ENCODE assay signal across 2 cellular contexts in the genomic region with DNA sequence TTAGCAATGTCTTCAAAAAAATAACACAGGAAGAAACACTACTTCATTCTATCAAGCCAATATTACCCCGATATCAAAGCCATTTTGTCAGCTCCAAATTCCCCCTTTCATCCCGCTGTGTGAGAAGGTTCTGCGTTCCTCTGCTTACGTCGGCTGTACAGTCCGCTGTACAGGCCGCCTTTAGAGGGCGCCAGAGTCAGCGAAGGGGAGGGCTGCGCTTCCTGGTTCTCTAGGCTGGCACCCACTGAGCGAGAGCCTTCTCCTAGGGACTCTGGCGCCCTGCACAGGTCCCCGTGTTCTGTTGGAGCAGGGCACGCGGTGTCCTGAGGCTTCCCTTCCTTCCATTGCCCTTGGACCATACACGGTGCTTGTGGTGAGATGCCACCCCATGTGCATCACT.
A peak's percentile ranks its signal among the peaks of the same experiment; 100 is the strongest.
TF ChIP-seq lines count a peak whose summit lies in the region.

No MANE protein-coding gene starts in this region.

TF ChIP-seq in GM23338, 12 proteins besides CTCF, POLR2A, EP300 and RAD21 (continued from another document):
- TF ChIP-seq, protein P1, sequence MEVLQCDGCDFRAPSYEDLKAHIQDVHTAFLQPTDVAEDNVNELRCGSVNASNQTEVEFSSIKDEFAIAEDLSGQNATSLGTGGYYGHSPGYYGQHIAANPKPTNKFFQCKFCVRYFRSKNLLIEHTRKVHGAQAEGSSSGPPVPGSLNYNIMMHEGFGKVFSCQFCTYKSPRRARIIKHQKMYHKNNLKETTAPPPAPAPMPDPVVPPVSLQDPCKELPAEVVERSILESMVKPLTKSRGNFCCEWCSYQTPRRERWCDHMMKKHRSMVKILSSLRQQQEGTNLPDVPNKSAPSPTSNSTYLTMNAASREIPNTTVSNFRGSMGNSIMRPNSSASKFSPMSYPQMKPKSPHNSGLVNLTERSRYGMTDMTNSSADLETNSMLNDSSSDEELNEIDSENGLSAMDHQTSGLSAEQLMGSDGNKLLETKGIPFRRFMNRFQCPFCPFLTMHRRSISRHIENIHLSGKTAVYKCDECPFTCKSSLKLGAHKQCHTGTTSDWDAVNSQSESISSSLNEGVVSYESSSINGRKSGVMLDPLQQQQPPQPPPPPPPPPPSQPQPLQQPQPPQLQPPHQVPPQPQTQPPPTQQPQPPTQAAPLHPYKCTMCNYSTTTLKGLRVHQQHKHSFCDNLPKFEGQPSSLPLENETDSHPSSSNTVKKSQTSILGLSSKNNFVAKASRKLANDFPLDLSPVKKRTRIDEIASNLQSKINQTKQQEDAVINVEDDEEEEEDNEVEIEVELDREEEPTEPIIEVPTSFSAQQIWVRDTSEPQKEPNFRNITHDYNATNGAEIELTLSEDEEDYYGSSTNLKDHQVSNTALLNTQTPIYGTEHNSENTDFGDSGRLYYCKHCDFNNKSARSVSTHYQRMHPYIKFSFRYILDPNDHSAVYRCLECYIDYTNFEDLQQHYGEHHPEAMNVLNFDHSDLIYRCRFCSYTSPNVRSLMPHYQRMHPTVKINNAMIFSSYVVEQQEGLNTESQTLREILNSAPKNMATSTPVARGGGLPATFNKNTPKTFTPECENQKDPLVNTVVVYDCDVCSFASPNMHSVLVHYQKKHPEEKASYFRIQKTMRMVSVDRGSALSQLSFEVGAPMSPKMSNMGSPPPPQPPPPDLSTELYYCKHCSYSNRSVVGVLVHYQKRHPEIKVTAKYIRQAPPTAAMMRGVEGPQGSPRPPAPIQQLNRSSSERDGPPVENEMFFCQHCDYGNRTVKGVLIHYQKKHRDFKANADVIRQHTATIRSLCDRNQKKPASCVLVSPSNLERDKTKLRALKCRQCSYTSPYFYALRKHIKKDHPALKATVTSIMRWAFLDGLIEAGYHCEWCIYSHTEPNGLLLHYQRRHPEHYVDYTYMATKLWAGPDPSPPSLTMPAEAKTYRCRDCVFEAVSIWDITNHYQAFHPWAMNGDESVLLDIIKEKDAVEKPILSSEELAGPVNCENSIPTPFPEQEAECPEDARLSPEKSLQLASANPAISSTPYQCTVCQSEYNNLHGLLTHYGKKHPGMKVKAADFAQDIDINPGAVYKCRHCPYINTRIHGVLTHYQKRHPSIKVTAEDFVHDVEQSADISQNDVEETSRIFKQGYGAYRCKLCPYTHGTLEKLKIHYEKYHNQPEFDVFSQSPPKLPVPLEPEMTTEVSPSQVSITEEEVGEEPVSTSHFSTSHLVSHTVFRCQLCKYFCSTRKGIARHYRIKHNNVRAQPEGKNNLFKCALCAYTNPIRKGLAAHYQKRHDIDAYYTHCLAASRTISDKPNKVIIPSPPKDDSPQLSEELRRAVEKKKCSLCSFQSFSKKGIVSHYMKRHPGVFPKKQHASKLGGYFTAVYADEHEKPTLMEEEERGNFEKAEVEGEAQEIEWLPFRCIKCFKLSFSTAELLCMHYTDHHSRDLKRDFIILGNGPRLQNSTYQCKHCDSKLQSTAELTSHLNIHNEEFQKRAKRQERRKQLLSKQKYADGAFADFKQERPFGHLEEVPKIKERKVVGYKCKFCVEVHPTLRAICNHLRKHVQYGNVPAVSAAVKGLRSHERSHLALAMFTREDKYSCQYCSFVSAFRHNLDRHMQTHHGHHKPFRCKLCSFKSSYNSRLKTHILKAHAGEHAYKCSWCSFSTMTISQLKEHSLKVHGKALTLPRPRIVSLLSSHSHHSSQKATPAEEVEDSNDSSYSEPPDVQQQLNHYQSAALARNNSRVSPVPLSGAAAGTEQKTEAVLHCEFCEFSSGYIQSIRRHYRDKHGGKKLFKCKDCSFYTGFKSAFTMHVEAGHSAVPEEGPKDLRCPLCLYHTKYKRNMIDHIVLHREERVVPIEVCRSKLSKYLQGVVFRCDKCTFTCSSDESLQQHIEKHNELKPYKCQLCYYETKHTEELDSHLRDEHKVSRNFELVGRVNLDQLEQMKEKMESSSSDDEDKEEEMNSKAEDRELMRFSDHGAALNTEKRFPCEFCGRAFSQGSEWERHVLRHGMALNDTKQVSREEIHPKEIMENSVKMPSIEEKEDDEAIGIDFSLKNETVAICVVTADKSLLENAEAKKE (CRISPR knock-in tag; IDR thresholded peaks at IDR 0.05), result no peak
- TF ChIP-seq EZH2phosphoT487 (IDR thresholded peaks at IDR 0.05; ENCODE audit: unreplicated experiment) (no peak), CREB1 (CRISPR knock-in tag; IDR thresholded peaks at IDR 0.05; ENCODE audit: low read depth) (0 out of 2 replicates have a peak, but pooled peaks have one; percentile 41), EZH2 (IDR thresholded peaks at IDR 0.05; ENCODE audit: low read depth, unreplicated experiment) (no peak)
- TF ChIP-seq, protein P2, sequence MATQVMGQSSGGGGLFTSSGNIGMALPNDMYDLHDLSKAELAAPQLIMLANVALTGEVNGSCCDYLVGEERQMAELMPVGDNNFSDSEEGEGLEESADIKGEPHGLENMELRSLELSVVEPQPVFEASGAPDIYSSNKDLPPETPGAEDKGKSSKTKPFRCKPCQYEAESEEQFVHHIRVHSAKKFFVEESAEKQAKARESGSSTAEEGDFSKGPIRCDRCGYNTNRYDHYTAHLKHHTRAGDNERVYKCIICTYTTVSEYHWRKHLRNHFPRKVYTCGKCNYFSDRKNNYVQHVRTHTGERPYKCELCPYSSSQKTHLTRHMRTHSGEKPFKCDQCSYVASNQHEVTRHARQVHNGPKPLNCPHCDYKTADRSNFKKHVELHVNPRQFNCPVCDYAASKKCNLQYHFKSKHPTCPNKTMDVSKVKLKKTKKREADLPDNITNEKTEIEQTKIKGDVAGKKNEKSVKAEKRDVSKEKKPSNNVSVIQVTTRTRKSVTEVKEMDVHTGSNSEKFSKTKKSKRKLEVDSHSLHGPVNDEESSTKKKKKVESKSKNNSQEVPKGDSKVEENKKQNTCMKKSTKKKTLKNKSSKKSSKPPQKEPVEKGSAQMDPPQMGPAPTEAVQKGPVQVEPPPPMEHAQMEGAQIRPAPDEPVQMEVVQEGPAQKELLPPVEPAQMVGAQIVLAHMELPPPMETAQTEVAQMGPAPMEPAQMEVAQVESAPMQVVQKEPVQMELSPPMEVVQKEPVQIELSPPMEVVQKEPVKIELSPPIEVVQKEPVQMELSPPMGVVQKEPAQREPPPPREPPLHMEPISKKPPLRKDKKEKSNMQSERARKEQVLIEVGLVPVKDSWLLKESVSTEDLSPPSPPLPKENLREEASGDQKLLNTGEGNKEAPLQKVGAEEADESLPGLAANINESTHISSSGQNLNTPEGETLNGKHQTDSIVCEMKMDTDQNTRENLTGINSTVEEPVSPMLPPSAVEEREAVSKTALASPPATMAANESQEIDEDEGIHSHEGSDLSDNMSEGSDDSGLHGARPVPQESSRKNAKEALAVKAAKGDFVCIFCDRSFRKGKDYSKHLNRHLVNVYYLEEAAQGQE (IDR thresholded peaks at IDR 0.05; ENCODE audit: unreplicated experiment), result no peak

TF ChIP-seq in WTC11, 78 proteins besides CTCF, POLR2A, EP300 and RAD21 (continued from another document):
- TF ChIP-seq, protein P3, sequence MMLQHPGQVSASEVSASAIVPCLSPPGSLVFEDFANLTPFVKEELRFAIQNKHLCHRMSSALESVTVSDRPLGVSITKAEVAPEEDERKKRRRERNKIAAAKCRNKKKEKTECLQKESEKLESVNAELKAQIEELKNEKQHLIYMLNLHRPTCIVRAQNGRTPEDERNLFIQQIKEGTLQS (CRISPR knock-in tag; conservative IDR thresholded peaks at IDR 0.05), result no peak
- TF ChIP-seq, protein P4, sequence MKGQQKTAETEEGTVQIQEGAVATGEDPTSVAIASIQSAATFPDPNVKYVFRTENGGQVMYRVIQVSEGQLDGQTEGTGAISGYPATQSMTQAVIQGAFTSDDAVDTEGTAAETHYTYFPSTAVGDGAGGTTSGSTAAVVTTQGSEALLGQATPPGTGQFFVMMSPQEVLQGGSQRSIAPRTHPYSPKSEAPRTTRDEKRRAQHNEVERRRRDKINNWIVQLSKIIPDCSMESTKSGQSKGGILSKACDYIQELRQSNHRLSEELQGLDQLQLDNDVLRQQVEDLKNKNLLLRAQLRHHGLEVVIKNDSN (CRISPR knock-in tag; IDR thresholded peaks at IDR 0.05), result no peak
- TF ChIP-seq, protein P5, sequence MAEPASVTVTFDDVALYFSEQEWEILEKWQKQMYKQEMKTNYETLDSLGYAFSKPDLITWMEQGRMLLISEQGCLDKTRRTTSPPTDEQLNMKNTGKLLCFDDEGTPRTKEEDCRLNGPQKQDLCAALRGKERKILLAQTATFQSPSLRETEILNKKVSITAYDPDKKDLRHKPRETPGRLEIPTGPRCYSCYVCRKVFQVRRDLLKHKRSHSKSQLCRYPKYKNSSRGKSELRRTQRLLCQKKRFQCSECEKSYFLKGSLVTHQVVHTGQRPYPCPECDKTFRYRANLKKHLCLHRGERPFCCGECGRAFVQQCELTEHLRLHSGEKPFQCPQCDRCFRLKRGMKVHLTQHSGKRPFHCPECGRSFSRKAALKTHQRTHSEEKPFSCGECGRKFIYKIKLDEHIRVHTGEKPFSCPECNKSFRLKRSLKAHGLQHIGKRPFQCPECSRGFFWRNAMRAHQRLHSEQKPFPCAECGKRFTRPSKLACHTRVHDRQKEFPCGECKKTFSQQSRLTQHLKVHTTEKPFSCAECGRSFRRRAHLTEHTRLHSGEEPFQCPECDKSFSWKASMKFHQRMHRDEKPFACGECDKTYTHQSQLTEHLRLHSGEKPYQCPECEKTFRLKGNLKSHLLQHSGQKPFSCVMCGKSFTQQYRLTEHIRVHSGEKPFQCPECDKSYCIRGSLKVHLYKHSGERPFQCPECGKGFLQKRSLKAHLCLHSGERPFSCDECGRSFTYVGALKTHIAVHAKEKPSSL (CRISPR knock-in tag; conservative IDR thresholded peaks at IDR 0.05), result no peak
- TF ChIP-seq NFATC4 (CRISPR knock-in tag; IDR thresholded peaks at IDR 0.05), result no peak
- TF ChIP-seq PRRX2 (CRISPR knock-in tag; IDR thresholded peaks at IDR 0.05), result no peak
- TF ChIP-seq ELF4 (CRISPR knock-in tag; IDR thresholded peaks at IDR 0.05; ENCODE audit: low read depth), result no peak
- TF ChIP-seq NFYB (CRISPR knock-in tag; conservative IDR thresholded peaks at IDR 0.05; ENCODE audit: low read depth), result no peak
- no peak for TF ChIP-seq ZNF263 (CRISPR knock-in tag; IDR thresholded peaks at IDR 0.05; ENCODE audit: low read depth)
- no peak for TF ChIP-seq GABPB1 (CRISPR knock-in tag; IDR thresholded peaks at IDR 0.05)
- no peak for TF ChIP-seq NR3C1 (CRISPR knock-in tag; conservative IDR thresholded peaks at IDR 0.05; ENCODE audit: low read depth)
- TF ChIP-seq, protein P6, sequence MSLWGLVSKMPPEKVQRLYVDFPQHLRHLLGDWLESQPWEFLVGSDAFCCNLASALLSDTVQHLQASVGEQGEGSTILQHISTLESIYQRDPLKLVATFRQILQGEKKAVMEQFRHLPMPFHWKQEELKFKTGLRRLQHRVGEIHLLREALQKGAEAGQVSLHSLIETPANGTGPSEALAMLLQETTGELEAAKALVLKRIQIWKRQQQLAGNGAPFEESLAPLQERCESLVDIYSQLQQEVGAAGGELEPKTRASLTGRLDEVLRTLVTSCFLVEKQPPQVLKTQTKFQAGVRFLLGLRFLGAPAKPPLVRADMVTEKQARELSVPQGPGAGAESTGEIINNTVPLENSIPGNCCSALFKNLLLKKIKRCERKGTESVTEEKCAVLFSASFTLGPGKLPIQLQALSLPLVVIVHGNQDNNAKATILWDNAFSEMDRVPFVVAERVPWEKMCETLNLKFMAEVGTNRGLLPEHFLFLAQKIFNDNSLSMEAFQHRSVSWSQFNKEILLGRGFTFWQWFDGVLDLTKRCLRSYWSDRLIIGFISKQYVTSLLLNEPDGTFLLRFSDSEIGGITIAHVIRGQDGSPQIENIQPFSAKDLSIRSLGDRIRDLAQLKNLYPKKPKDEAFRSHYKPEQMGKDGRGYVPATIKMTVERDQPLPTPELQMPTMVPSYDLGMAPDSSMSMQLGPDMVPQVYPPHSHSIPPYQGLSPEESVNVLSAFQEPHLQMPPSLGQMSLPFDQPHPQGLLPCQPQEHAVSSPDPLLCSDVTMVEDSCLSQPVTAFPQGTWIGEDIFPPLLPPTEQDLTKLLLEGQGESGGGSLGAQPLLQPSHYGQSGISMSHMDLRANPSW (CRISPR knock-in tag; conservative IDR thresholded peaks at IDR 0.05; ENCODE audit: low read depth), result no peak
